26 cellular contexts compared by ENCODE assay signal in genomic region chrX:20685652-20686051, GRCh38.
A peak's percentile ranks its signal among the peaks of the same experiment; 100 is the strongest.
DNase-seq lines count a peak whose midpoint lies in the region; ATAC-seq, FAIRE-seq and TF ChIP-seq lines count a peak whose summit lies in the region.
"Had no signal": no experiment of that assay in that cellular context is flagged by ENCODE, and none has a peak within 500 bp of the region (broad histone marks: within the 10 kb centered on the region; RNA-seq: fewer than 3 reads in every experiment).

No MANE protein-coding gene starts in this region.

- no peaks in the 10 kb centered on the region for H4K20me1 ChIP-seq in HepG2 (ENCODE audit: insufficient read depth, low read length)
- H4K20me1 ChIP-seq in astrocyte (ENCODE audit: insufficient read depth, low read length) = no peaks in the 10 kb centered on the region
- H4K20me1 ChIP-seq: BLaER1 treated with 17β-estradiol and CSF1 and Interleukin-3, amounts not matched to agents 10 nM and 100 nM had no signal

- H3K79me2 ChIP-seq in HepG2 (ENCODE audit: insufficient read depth, low read length) = no peaks in the 10 kb centered on the region
- no peaks in the 10 kb centered on the region for H3K79me2 ChIP-seq in astrocyte (ENCODE audit: insufficient read depth, low read length)

- BruUV-seq in HepG2 (replicated peaks; lab: Mats Ljungman, UMichigan) = no TSS peak

- WGBS in HepG2 (ENCODE audit: low lambda C conversion rate) = 9% methylated on average over 5 of the region's 5 CpGs
- 61% methylated on average over 4 of the region's 5 CpGs for WGBS in right lobe of liver (ENCODE audit: insufficient coverage, low coverage, low lambda C conversion rate, missing lambda C conversion rate)

- H3K9ac ChIP-seq in HepG2 (ENCODE audit: insufficient read depth, low read depth, low read length) (no peak overlapping the region), astrocyte (ENCODE audit: low read length) (no peak overlapping the region)
- H3K9ac ChIP-seq: BLaER1 treated with 17β-estradiol and CSF1 and Interleukin-3, amounts not matched to agents 10 nM and 100 nM had no signal

- no peak overlapping the region for H3K4me3 ChIP-seq in HepG2 (replicated peaks in 1 of 3; ENCODE audit: insufficient read depth in 1 of 3, low read depth in 2 of 3, low read length in 3 of 3)
- H3K4me3 ChIP-seq in right lobe of liver = no peak overlapping the region
- H3K4me3 ChIP-seq in astrocyte (ENCODE audit: insufficient read depth, low read depth, low read length) = no peak overlapping the region
- no peak overlapping the region for H3K4me3 ChIP-seq in fibroblast of villous mesenchyme (ENCODE audit: low read depth, low read length)
- H3K4me3 ChIP-seq: BLaER1 treated with 17β-estradiol and CSF1 and Interleukin-3, amounts not matched to agents 10 nM and 100 nM; GM23338 had no signal

- FAIRE-seq in HepG2 (lab: Jason Lieb, UNC) (no peak), astrocyte (lab: Jason Lieb, UNC) (peak; percentile 65)
- FAIRE-seq: A204.1, D721Med, GM12891, GM18507 had no signal

- CTCF ChIA-PET in HepG2 (lab: Yijun Ruan, JAX; ENCODE audit: low intra/inter-chr PET ratio, low total read pairs) = no interaction called here

- no peak overlapping the region for H3K4me2 ChIP-seq in HepG2 (ENCODE audit: low read depth, low read length)
- no peak overlapping the region for H3K4me2 ChIP-seq in astrocyte (ENCODE audit: low read length)
- H3K4me2 ChIP-seq: BLaER1 treated with 17β-estradiol and CSF1 and Interleukin-3, amounts not matched to agents 10 nM and 100 nM; GM23338 had no signal

- H3K27me3 Mint-ChIP-seq in astrocyte (ENCODE audit: low read depth, unreplicated experiment) = no peaks in the 10 kb centered on the region

- TF ChIP-seq EP300 in HepG2 (IDR thresholded peaks at IDR 0.05; ENCODE audit: low read depth in 2 of 2, low read length in 2 of 2) = no peak
- TF ChIP-seq EP300 in HepG2 (CRISPR knock-in tag; IDR thresholded peaks at IDR 0.05; ENCODE audit: borderline replicate concordance) = no peak

- H3K27ac ChIP-seq in HepG2 (ENCODE audit: extremely low read length, insufficient read depth, low read length) (no peak overlapping the region), right lobe of liver (no peak overlapping the region), astrocyte (ENCODE audit: low read depth, low read length) (no peak overlapping the region), caudate nucleus (ENCODE audit: low read depth, low read length) (no peak overlapping the region)
- H3K27ac ChIP-seq: 22Rv1; BLaER1 treated with 17β-estradiol and CSF1 and Interleukin-3, amounts not matched to agents 10 nM and 100 nM had no signal

- no peaks in the 10 kb centered on the region for H3K36me3 ChIP-seq in HepG2 (replicated peaks in 1 of 2; ENCODE audit: control insufficient read depth in 1 of 2, insufficient read depth in 2 of 2, low read length in 2 of 2)
- no peaks in the 10 kb centered on the region for H3K36me3 ChIP-seq in right lobe of liver
- H3K36me3 ChIP-seq in astrocyte (ENCODE audit: insufficient read depth, low read length) = no peaks in the 10 kb centered on the region
- H3K36me3 ChIP-seq: BE2C; BLaER1 treated with 17β-estradiol and CSF1 and Interleukin-3, amounts not matched to agents 10 nM and 100 nM had no signal

- no peak for TF ChIP-seq RAD21 in HepG2 (CRISPR knock-in tag; IDR thresholded peaks at IDR 0.05)

- no peaks in the 10 kb centered on the region for H3K9me3 Mint-ChIP-seq in astrocyte (ENCODE audit: unreplicated experiment)
- H3K9me3 Mint-ChIP-seq: CD4-positive, alpha-beta T cell; GM23338 had no signal

- H3K9me3 ChIP-seq in HepG2 (ENCODE audit: low read length) (no peaks in the 10 kb centered on the region), right lobe of liver (no peaks in the 10 kb centered on the region), astrocyte (ENCODE audit: insufficient read depth, low read depth, low read length) (no peaks in the 10 kb centered on the region)
- H3K9me3 ChIP-seq: BE2C; BLaER1 treated with 17β-estradiol and CSF1 and Interleukin-3, amounts not matched to agents 10 nM and 100 nM had no signal

- no peaks in the 10 kb centered on the region for H3K36me3 Mint-ChIP-seq in astrocyte (ENCODE audit: low read depth, unreplicated experiment)
- H3K36me3 Mint-ChIP-seq: CD14-positive monocyte; CD8-positive, alpha-beta memory T cell had no signal

- TF ChIP-seq CTCF in HepG2 (CRISPR knock-in tag; IDR thresholded peaks at IDR 0.05) = no peak
- TF ChIP-seq CTCF in right lobe of liver (IDR thresholded peaks at IDR 0.05) = no peak
- TF ChIP-seq CTCF in astrocyte (IDR thresholded peaks at IDR 0.05; ENCODE audit: insufficient read depth, low read depth, low read length) = no peak
- TF ChIP-seq CTCF in fibroblast of villous mesenchyme (IDR thresholded peaks at IDR 0.05; ENCODE audit: insufficient read depth, low read depth, low read length) = no peak

- TF ChIP-seq POLR2A in HepG2 (IDR thresholded peaks at IDR 0.05; ENCODE audit: insufficient read depth in 1 of 2, low read depth in 2 of 2, low read length in 2 of 2) = no peak
- no peak for TF ChIP-seq POLR2A in right lobe of liver (IDR thresholded peaks at IDR 0.05)

- H3K4me1 ChIP-seq in HepG2 (ENCODE audit: insufficient read depth, low read length) (no peaks in the 10 kb centered on the region), right lobe of liver (no peaks in the 10 kb centered on the region), astrocyte (ENCODE audit: insufficient read depth, low read length) (no peaks in the 10 kb centered on the region)
- H3K4me1 ChIP-seq: BE2C; BLaER1 treated with 17β-estradiol and CSF1 and Interleukin-3, amounts not matched to agents 10 nM and 100 nM had no signal

- no peak overlapping the region for H3K4me3 Mint-ChIP-seq in astrocyte (ENCODE audit: unreplicated experiment)
- H3K4me3 Mint-ChIP-seq: CD14-positive monocyte; CD4-positive, alpha-beta T cell; CD8-positive, alpha-beta memory T cell; GM23338; H9; HFFc6 had no signal

- H3K27me3 ChIP-seq in HepG2 (ENCODE audit: control insufficient read depth in 1 of 2, insufficient read depth in 2 of 2, low read length in 2 of 2) (no peaks in the 10 kb centered on the region), right lobe of liver (no peaks in the 10 kb centered on the region), astrocyte (ENCODE audit: insufficient read depth, low read length) (no peaks in the 10 kb centered on the region)
- H3K27me3 ChIP-seq: BE2C; BLaER1 treated with 17β-estradiol and CSF1 and Interleukin-3, amounts not matched to agents 10 nM and 100 nM had no signal

- intact Hi-C loops in HepG2 (cut with micrococcal nuclease; ENCODE audit: unreplicated experiment) = no loop called here
- intact Hi-C loops in right lobe of liver (cut with DNase I) = no loop called here

- H3K4me1 Mint-ChIP-seq in astrocyte (ENCODE audit: low read depth, unreplicated experiment) = peaks cover 11% of the 10 kb centered on the region
- H3K4me1 Mint-ChIP-seq: CD14-positive monocyte; CD8-positive, alpha-beta memory T cell had no signal

- POLR2A ChIA-PET in HepG2 (lab: Yijun Ruan, JAX) = no interaction called here

- H2AFZ ChIP-seq in HepG2 (ENCODE audit: low read length) = no peak overlapping the region
- H2AFZ ChIP-seq in astrocyte (ENCODE audit: low read depth, low read length) = no peak overlapping the region
- H2AFZ ChIP-seq: GM23338 had no signal

- DNase-seq in HepG2 (ENCODE audit: low spot score) = no peak
- DNase-seq in right lobe of liver = no peak
- DNase-seq in astrocyte (ENCODE audit: low read depth) = no peak
- DNase-seq in fibroblast of villous mesenchyme (ENCODE audit: low read depth) = peak; percentile 3
- no peak for DNase-seq in caudate nucleus (lab: John Stamatoyannopoulos, UW)
- DNase-seq: ACHN; AML-193; BE2C; CD4-positive, alpha-beta T cell; CD8-positive, alpha-beta memory T cell; DMS 273 treated with DMSO at 0.1 percent for 48 hours; DMS79; EL; GDM1; H9; HFFc6 had no signal

- no peak overlapping the region for H3K27ac Mint-ChIP-seq in astrocyte (ENCODE audit: unreplicated experiment)
- H3K27ac Mint-ChIP-seq: CD14-positive monocyte; CD4-positive, alpha-beta T cell; CD8-positive, alpha-beta memory T cell; GM23338; HFFc6 had no signal

- ATAC-seq in HepG2 (no peak), right lobe of liver (no peak), HG03439 (IDR thresholded peaks at IDR 0.05; ENCODE audit: unreplicated experiment) (no peak)
- ATAC-seq: GM23338, HCT116 had no signal

- in situ Hi-C loops in HepG2 (cut with HindIII; ENCODE audit: extremely low pct_ligation_motif_present, low pct_unique_long_range_greater_than_20kb) = no loop called here

TF ChIP-seq in HepG2, 621 proteins besides CTCF, POLR2A, EP300 and RAD21:
- TF ChIP-seq SP2 (CRISPR knock-in tag; IDR thresholded peaks at IDR 0.05) (no peak), POGK (CRISPR knock-in tag; conservative IDR thresholded peaks at IDR 0.05) (no peak), ATF7 (IDR thresholded peaks at IDR 0.05) (peak; percentile 72; the same call in 1 of the 2 replicates), ATF7 (CRISPR knock-in tag; IDR thresholded peaks at IDR 0.05) (no peak)
